Comparison of ENCODE assay signal across 21 cellular contexts in genomic region chr7:76427635-76428034, GRCh38. TPM values are rescaled to one million over a fixed set of nuclear protein-coding genes. Genes with fewer than 3 reads are reported as not detected.
DNase-seq lines count a peak whose midpoint lies in the region; ATAC-seq, FAIRE-seq and TF ChIP-seq lines count a peak whose summit lies in the region.
"Had no signal": no experiment of that assay in that cellular context is flagged by ENCODE, and none has a peak within 500 bp of the region (broad histone marks: within the 10 kb centered on the region; RNA-seq: fewer than 3 reads in every experiment).

No MANE protein-coding gene starts in this region.

- no peak overlapping the region for H4K8ac ChIP-seq in IMR-90 (ENCODE audit: low read depth in 2 of 2, low read length in 2 of 2)
- H4K8ac ChIP-seq in H1 (ENCODE audit: extremely low read depth, insufficient read depth, low read length) = no peak overlapping the region

- CTCF ChIA-PET in IMR-90 (lab: Yijun Ruan, JAX) (no interaction called here), H1 (lab: Charles Lee; ENCODE audit: partially characterized antibody) (interaction anchor here (0.6 kb wide), 1 partner anchor 39 kb away, joined by 3 read pairs; no protein-coding TSS in a partner anchor)

- H2BK15ac ChIP-seq in IMR-90 (ENCODE audit: low read depth, low read length) (no peak overlapping the region), H1 (ENCODE audit: low read length) (no peak overlapping the region)

- H3K4me3 ChIP-seq in IMR-90 (ENCODE audit: insufficient read depth, low read depth, low read length) = no peak overlapping the region
- no peak overlapping the region for H3K4me3 ChIP-seq in H1 (ENCODE audit: extremely low read depth in 1 of 4, insufficient read depth in 2 of 4, low read depth in 3 of 4, low read length in 4 of 4)
- H3K4me3 ChIP-seq in osteoblast (ENCODE audit: insufficient read depth, low read length) = no peak overlapping the region
- H3K4me3 ChIP-seq in aorta (ENCODE audit: low read length in 2 of 2) = no peak overlapping the region
- H3K4me3 ChIP-seq: BLaER1, MG63 had no signal

- H3K27me3 ChIP-seq in IMR-90 (ENCODE audit: control insufficient read depth, insufficient read depth, low read length) = no peaks in the 10 kb centered on the region
- no peaks in the 10 kb centered on the region for H3K27me3 ChIP-seq in H1 (replicated peaks in 1 of 4; ENCODE audit: control insufficient read depth in 3 of 4, extremely low read depth in 1 of 4, insufficient read depth in 3 of 4, low read length in 3 of 4)
- H3K27me3 ChIP-seq in osteoblast (ENCODE audit: insufficient read depth, low read length) = no peaks in the 10 kb centered on the region
- no peaks in the 10 kb centered on the region for H3K27me3 ChIP-seq in aorta (ENCODE audit: control insufficient read depth in 1 of 2, insufficient read depth in 2 of 2, low read length in 1 of 2)
- H3K27me3 ChIP-seq: BLaER1, MG63 had no signal

- H2BK120ac ChIP-seq in IMR-90 (ENCODE audit: low read depth, low read length) = no peak overlapping the region
- no peak overlapping the region for H2BK120ac ChIP-seq in H1 (replicated peaks; ENCODE audit: low read depth, low read length)

- H3K18ac ChIP-seq in IMR-90 (ENCODE audit: low read depth, low read length) = no peak overlapping the region
- H3K18ac ChIP-seq in H1 (ENCODE audit: extremely low read depth, low read length) = no peak overlapping the region

- no peaks in the 10 kb centered on the region for H3K23me2 ChIP-seq in H1 (ENCODE audit: low read depth, low read length)

- no peaks in the 10 kb centered on the region for H3K9me3 ChIP-seq in IMR-90 (ENCODE audit: control insufficient read depth, insufficient read depth, low read length)
- H3K9me3 ChIP-seq in H1 (ENCODE audit: insufficient read depth in 2 of 2, low read depth in 1 of 2, low read length in 1 of 2) = no peaks in the 10 kb centered on the region
- no peaks in the 10 kb centered on the region for H3K9me3 ChIP-seq in osteoblast (ENCODE audit: low read depth, low read length)
- H3K9me3 ChIP-seq in aorta (ENCODE audit: control insufficient read depth, low read length) = no peaks in the 10 kb centered on the region
- H3K9me3 ChIP-seq: BLaER1, MG63 had no signal

- no peaks in the 10 kb centered on the region for H4K20me1 ChIP-seq in IMR-90 (ENCODE audit: insufficient read depth, low read length)
- H4K20me1 ChIP-seq in H1 (replicated peaks in 1 of 2; ENCODE audit: control insufficient read depth in 1 of 2, insufficient read depth in 2 of 2, low read length in 2 of 2) = no peaks in the 10 kb centered on the region
- H4K20me1 ChIP-seq in osteoblast (ENCODE audit: insufficient read depth, low read length) = no peaks in the 10 kb centered on the region
- H4K20me1 ChIP-seq: BLaER1 had no signal

- H2BK12ac ChIP-seq in H1 (ENCODE audit: low read depth, low read length) = no peak overlapping the region

- H3K27ac ChIP-seq in IMR-90 (ENCODE audit: insufficient read depth, low read length) (no peak overlapping the region), H1 (ENCODE audit: low read depth, low read length) (no peak overlapping the region), osteoblast (ENCODE audit: low read depth, low read length) (no peak overlapping the region), aorta (ENCODE audit: low read depth in 1 of 2, low read length in 2 of 2) (no peak overlapping the region)
- H3K27ac ChIP-seq: BLaER1 had no signal

- H2AK9ac ChIP-seq in IMR-90 (replicated peaks; ENCODE audit: low read depth, low read length, poor library complexity) = peak overlapping the region; percentile 72

- peaks cover 5% of the 10 kb centered on the region for H3K9me1 ChIP-seq in IMR-90 (ENCODE audit: insufficient read depth, low read length)

- no CpG with 5 or more reads among the region's 5 CpGs for WGBS in IMR-90 (ENCODE audit: extremely low coverage in 2 of 2, insufficient read length in 1 of 2), 2 experiments
- 98% methylated on average over 5 of the region's 5 CpGs; no CpG with 5 or more reads in 1 of the 2 experiments for WGBS in H1 (ENCODE audit: extremely low coverage in 1 of 2, insufficient coverage in 1 of 2, insufficient read length in 1 of 2, insufficient replicate concordance in 2 of 2, low coverage in 1 of 2, low lambda C conversion rate in 2 of 2, missing lambda C conversion rate in 1 of 2), 2 experiments
- WGBS in aorta, 2 donors = 90 to 92% methylated on average over 5 of the region's 5 CpGs

- intact Hi-C loops in IMR-90 (cut with micrococcal nuclease) (no loop called here), aorta (cut with DNase I) (no loop called here)

- no peak for ATAC-seq in IMR-90 (ENCODE audit: low read depth)
- no peak for ATAC-seq in aorta (ENCODE audit: low FRiP score)
- ATAC-seq in HG02973 (IDR thresholded peaks at IDR 0.05; ENCODE audit: unreplicated experiment) = no peak

- no peak for TF ChIP-seq EP300 in H1 (IDR thresholded peaks at IDR 0.05; ENCODE audit: borderline replicate concordance in 1 of 2, low read depth in 2 of 2, low read length in 2 of 2)

- no peak overlapping the region for H2AFZ ChIP-seq in IMR-90 (replicated peaks; ENCODE audit: low read length, poor library complexity)
- H2AFZ ChIP-seq in H1 (ENCODE audit: low read length) = no peak overlapping the region
- H2AFZ ChIP-seq in osteoblast (ENCODE audit: low read length) = no peak overlapping the region

- H3K23ac ChIP-seq in IMR-90 (ENCODE audit: low read depth, low read length) = no peak overlapping the region
- H3K23ac ChIP-seq in H1 (ENCODE audit: insufficient read length) = no peak overlapping the region

- no peak for FAIRE-seq in H1 (lab: Jason Lieb, UNC)
- FAIRE-seq: A204.1, D721Med, GM18507, HTR-8/SVneo had no signal

- no peak overlapping the region for H3K4me2 ChIP-seq in IMR-90 (ENCODE audit: low read depth, low read length)
- H3K4me2 ChIP-seq in H1 (ENCODE audit: insufficient read depth in 1 of 2, low read depth in 2 of 2, low read length in 2 of 2) = no peak overlapping the region
- no peak overlapping the region for H3K4me2 ChIP-seq in osteoblast (ENCODE audit: insufficient read depth, low read length)
- H3K4me2 ChIP-seq: BLaER1 had no signal

- H3K79me2 ChIP-seq in H1 (ENCODE audit: control insufficient read depth in 1 of 2, insufficient read depth in 2 of 2, low read length in 2 of 2) (no peaks in the 10 kb centered on the region), osteoblast (ENCODE audit: insufficient read depth, low read length) (no peaks in the 10 kb centered on the region)

- dilution Hi-C loops in IMR-90 (cut with HindIII; ENCODE audit: low sequenced_read_pairs, unreplicated experiment) = no loop called here

- H3K4me1 ChIP-seq in IMR-90 (ENCODE audit: control insufficient read depth, insufficient read depth, low read length) (peaks cover 8% of the 10 kb centered on the region), H1 (replicated peaks in 1 of 4; ENCODE audit: control insufficient read depth in 3 of 4, insufficient read depth in 4 of 4, low read length in 3 of 4) (peaks cover 3 to 9% (median 5%) of the 10 kb centered on the region in 4 experiments), osteoblast (ENCODE audit: insufficient read depth, low read length) (peaks cover 11% of the 10 kb centered on the region), aorta (ENCODE audit: control insufficient read depth in 1 of 2, insufficient read depth in 2 of 2, low read length in 2 of 2) (no peaks in the 10 kb centered on the region)

- H4K91ac ChIP-seq in IMR-90 (ENCODE audit: insufficient read depth, low read depth, low read length) (no peak overlapping the region), H1 (replicated peaks; ENCODE audit: insufficient read length, low read length) (no peak overlapping the region)

- BruUV-seq in IMR-90 (replicated peaks; lab: Mats Ljungman, UMichigan) = no TSS peak

- POLR2A ChIA-PET in IMR-90 (lab: Charles Lee; ENCODE audit: unreplicated experiment) = interaction anchor here (0.6 kb wide), 1 partner anchor 490 kb away, joined by 4 read pairs; no protein-coding TSS in a partner anchor
- POLR2A ChIA-PET in H1 (lab: Charles Lee; ENCODE audit: partially characterized antibody) = interaction anchor here (0.7 to 1.9 kb wide), 3 partner anchors 9 to 69 kb away, joined by 3 to 8 read pairs (median 5); partner anchors contain the start of gene YWHAG

- H3K14ac ChIP-seq in IMR-90 (replicated peaks; ENCODE audit: low read depth, low read length) (no peak overlapping the region), H1 (ENCODE audit: insufficient read length) (no peak overlapping the region)

- TF ChIP-seq POLR2A in IMR-90 (IDR thresholded peaks at IDR 0.05; ENCODE audit: low read depth, low read length) (no peak), H1 (IDR thresholded peaks at IDR 0.05; ENCODE audit: control extremely low read depth in 1 of 2, low read depth in 2 of 2, low read length in 2 of 2) (no peak)

- TF ChIP-seq RAD21 in IMR-90 (IDR thresholded peaks at IDR 0.05; ENCODE audit: low read length) (no peak), H1 (IDR thresholded peaks at IDR 0.05 in 1 of 2, conservative IDR thresholded peaks at IDR 0.05 in 1 of 2; ENCODE audit: low read depth in 2 of 2, low read length in 2 of 2) (no peak)

- H3K36me3 ChIP-seq in IMR-90 (ENCODE audit: control insufficient read depth, insufficient read depth, low read length) = no peaks in the 10 kb centered on the region
- no peaks in the 10 kb centered on the region for H3K36me3 ChIP-seq in H1 (ENCODE audit: control insufficient read depth in 2 of 4, insufficient read depth in 4 of 4, low read length in 3 of 4)
- H3K36me3 ChIP-seq in osteoblast (ENCODE audit: insufficient read depth, low read length) = no peaks in the 10 kb centered on the region
- H3K36me3 ChIP-seq in aorta (ENCODE audit: control insufficient read depth in 1 of 2, insufficient read depth in 2 of 2, low read length in 1 of 2) = no peaks in the 10 kb centered on the region
- H3K36me3 ChIP-seq: BLaER1, MG63 had no signal

- no peak for DNase-seq in IMR-90
- no peak for DNase-seq in H1 (ENCODE audit: low read depth in 1 of 2, low spot score in 2 of 2)
- DNase-seq in osteoblast (ENCODE audit: insufficient read length, low spot score, missing footprints) = peak; percentile 23
- peak; percentile 13 to 30 for DNase-seq in aorta
- DNase-seq in NCI-H2227 (lab: John Stamatoyannopoulos, UW; ENCODE audit: unreplicated experiment) = no peak
- DNase-seq in kidney glomerular epithelial cell (lab: John Stamatoyannopoulos, UW) = no peak
- DNase-seq: CD4-positive, alpha-beta T cell; DMS53; KG1; MG63; NCI-H2029 treated with DMSO at 0.1 percent for 48 hours; NCI-H2227 treated with DMSO at 0.1 percent for 48 hours; NCI-H69; RPMI8226; SHP77 treated with DMSO at 0.1 percent for 48 hours had no signal

- no peak overlapping the region for H2BK20ac ChIP-seq in IMR-90 (ENCODE audit: low read depth, low read length)
- H2BK20ac ChIP-seq in H1 (ENCODE audit: low read length) = 0 out of 2 replicates have a peak overlapping the region, but pooled peaks have one; percentile 80

- no peaks in the 10 kb centered on the region for H3K79me1 ChIP-seq in IMR-90 (ENCODE audit: low read depth in 1 of 2, low read length in 2 of 2)
- H3K79me1 ChIP-seq in H1 (ENCODE audit: low read depth, low read length) = no peaks in the 10 kb centered on the region; the same call in 1 of the 2 replicates

- no peak for TF ChIP-seq CTCF in IMR-90 (conservative IDR thresholded peaks at IDR 0.05; ENCODE audit: low read depth, low read length)
- TF ChIP-seq CTCF in H1 (IDR thresholded peaks at IDR 0.05; ENCODE audit: control extremely low read depth in 1 of 3, insufficient read depth in 1 of 3, low read depth in 1 of 3, low read length in 3 of 3) = no peak
- no peak for TF ChIP-seq CTCF in osteoblast (IDR thresholded peaks at IDR 0.05; ENCODE audit: extremely low read depth, low read depth, low read length)

- H2BK5ac ChIP-seq in IMR-90 (ENCODE audit: low read depth, low read length, poor library complexity, severe bottlenecking) (no peak overlapping the region), H1 (ENCODE audit: low read depth, low read length) (no peak overlapping the region)

- H2AK5ac ChIP-seq in IMR-90 (ENCODE audit: low read depth, low read length) = no peak overlapping the region
- no peak overlapping the region for H2AK5ac ChIP-seq in H1 (ENCODE audit: low read depth, low read length)

- in situ Hi-C loops in IMR-90 (cut with MboI; ENCODE audit: low sequenced_read_pairs) = no loop called here

- H3K56ac ChIP-seq in IMR-90 (ENCODE audit: extremely low read depth, insufficient read depth, low read length) = no peak overlapping the region
- H3K56ac ChIP-seq in H1 (replicated peaks; ENCODE audit: insufficient read length, low read depth, low read length) = no peak overlapping the region

- H3K9ac ChIP-seq in IMR-90 (ENCODE audit: low read depth, low read length) = no peak overlapping the region
- no peak overlapping the region for H3K9ac ChIP-seq in H1 (replicated peaks in 1 of 4; ENCODE audit: extremely low read depth in 1 of 4, low read depth in 3 of 4, low read length in 3 of 4)
- H3K9ac ChIP-seq: BLaER1 had no signal

- H3K4ac ChIP-seq in IMR-90 (ENCODE audit: low read depth, low read length) (no peak overlapping the region), H1 (replicated peaks; ENCODE audit: insufficient read length, low read depth, low read length) (no peak overlapping the region)

- H4K5ac ChIP-seq in IMR-90 (ENCODE audit: low read depth, low read length) = no peak overlapping the region
- H4K5ac ChIP-seq in H1 (ENCODE audit: insufficient read length, low read depth, low read length) = no peak overlapping the region

RNA-seq across cellular contexts. Expression of gene ZP3, which starts 2.9 kb away (rescaled TPM):
- total RNA-seq in IMR-90 (2012; rRNA removed) (0.54 and 0.83 TPM in 2 replicates), osteoblast (3.5 and 6.2 TPM in 2 replicates), aorta (1 to 10 TPM; 1.5 to 2.0 TPM)
- polyA plus RNA-seq in IMR-90 (2012; rRNA removed) (0.42 and 0.67 TPM in 2 replicates), H1 (2011; rRNA removed) (2.4 and 4.0 TPM in 2 replicates), aorta (1 to 10 TPM in 1 of 2 donors, under 1 TPM in 1; 0.38 to 3.2 TPM)
- polyA plus RNA-seq in IMR-90 (2012; cell fraction: cytosol; rRNA removed) = 0.28 and 0.77 TPM in 2 replicates
- polyA plus RNA-seq in IMR-90 (2012; cell fraction: nucleus; rRNA removed; ENCODE audit: low replicate concordance) = 0.83 and 0.99 TPM in 2 replicates
- 1.4 and 1.5 TPM in 2 replicates for total RNA-seq in H1 (2021; fragmentation: NEBNext Ultra II Directional; extraction: Animal tissue kit (Norgen Biotek cat#: 25700))
- polyA plus RNA-seq in H1 (2011; cell fraction: cytosol; rRNA removed) = 2.0 TPM
- polyA plus RNA-seq in H1 (2011; cell fraction: nucleus; rRNA removed) = 2.0 TPM
- 1.1 to 3.8 TPM (median 2.8 TPM) in 4 replicates for polyA plus RNA-seq in H1 (2012, experiment 1 of 2)
- 14.2 TPM for polyA plus RNA-seq in H1 (2012, experiment 2 of 2)
- polyA plus RNA-seq in H1 (2013, experiment 1 of 2) = 7.1 TPM
- 6.4 TPM for polyA plus RNA-seq in H1 (2013, experiment 2 of 2)
- polyA minus RNA-seq in H1 (2011; rRNA and poly(A)+ RNA removed) = 1.8 and 3.0 TPM in 2 replicates
- 2.8 TPM for polyA minus RNA-seq in H1 (2011; cell fraction: cytosol; rRNA and poly(A)+ RNA removed)
- 2.1 TPM for polyA minus RNA-seq in H1 (2011; cell fraction: nucleus; rRNA and poly(A)+ RNA removed)

RNA-seq across cellular contexts. Expression of gene SSC4D, which starts 18.1 kb away (rescaled TPM):
- 0.36 and 0.56 TPM in 2 replicates for total RNA-seq in IMR-90 (2012; rRNA removed)
- polyA plus RNA-seq in IMR-90 (2012; rRNA removed) = 0.63 and 0.70 TPM in 2 replicates
- polyA plus RNA-seq in IMR-90 (2012; cell fraction: cytosol; rRNA removed) = 0.35 and 0.97 TPM in 2 replicates
- polyA plus RNA-seq in IMR-90 (2012; cell fraction: nucleus; rRNA removed; ENCODE audit: low replicate concordance) = 1.1 TPM in 2 replicates
- 10.8 and 11.8 TPM in 2 replicates for total RNA-seq in H1 (2021; fragmentation: NEBNext Ultra II Directional; extraction: Animal tissue kit (Norgen Biotek cat#: 25700))
- polyA plus RNA-seq in H1 (2011; rRNA removed) = 27.5 and 30.8 TPM in 2 replicates
- 22.9 TPM for polyA plus RNA-seq in H1 (2011; cell fraction: cytosol; rRNA removed)
- 48.5 TPM for polyA plus RNA-seq in H1 (2011; cell fraction: nucleus; rRNA removed)
- polyA plus RNA-seq in H1 (2012, experiment 1 of 2) = 11.6 to 24.9 TPM (median 20.9 TPM) in 4 replicates
- polyA plus RNA-seq in H1 (2012, experiment 2 of 2) = 16.4 TPM
- polyA plus RNA-seq in H1 (2013, experiment 1 of 2) = 14.0 TPM
- polyA plus RNA-seq in H1 (2013, experiment 2 of 2) = 14.2 TPM
- polyA minus RNA-seq in H1 (2011; rRNA and poly(A)+ RNA removed) = 11.1 and 13.8 TPM in 2 replicates
- polyA minus RNA-seq in H1 (2011; cell fraction: cytosol; rRNA and poly(A)+ RNA removed) = 6.3 TPM
- polyA minus RNA-seq in H1 (2011; cell fraction: nucleus; rRNA and poly(A)+ RNA removed) = 8.1 TPM
- 0.88 and 1.1 TPM in 2 replicates for total RNA-seq in osteoblast
- under 1 TPM; 0.33 to 0.58 TPM for total RNA-seq in aorta
- polyA plus RNA-seq in aorta = under 1 TPM in 1 of 2 donors, not detected in 1; 0.13 TPM
- total RNA-seq: CD4-positive, alpha-beta T cell had no signal

RNA-seq across cellular contexts. Expression of gene DTX2, which starts 33.9 kb away (rescaled TPM):
- total RNA-seq in IMR-90 (2012; rRNA removed) (1.8 and 3.1 TPM in 2 replicates), osteoblast (11.5 and 14.5 TPM in 2 replicates), aorta (10 to 100 TPM; 23.7 to 40.9 TPM)
- polyA plus RNA-seq in IMR-90 (2012; rRNA removed) (7.1 and 7.7 TPM in 2 replicates), H1 (2011; rRNA removed) (37.4 and 52.3 TPM in 2 replicates), aorta (10 to 100 TPM; 10.4 to 14.4 TPM)
- 5.4 and 14.3 TPM in 2 replicates for polyA plus RNA-seq in IMR-90 (2012; cell fraction: cytosol; rRNA removed)
- 20.3 and 42.6 TPM in 2 replicates for polyA plus RNA-seq in IMR-90 (2012; cell fraction: nucleus; rRNA removed; ENCODE audit: low replicate concordance)
- total RNA-seq in H1 (2021; fragmentation: NEBNext Ultra II Directional; extraction: Animal tissue kit (Norgen Biotek cat#: 25700)) = 55.6 and 59.1 TPM in 2 replicates
- polyA plus RNA-seq in H1 (2011; cell fraction: cytosol; rRNA removed) = 21.2 TPM
- 51.1 TPM for polyA plus RNA-seq in H1 (2011; cell fraction: nucleus; rRNA removed)
- 31.3 to 36.8 TPM (median 34.1 TPM) in 4 replicates for polyA plus RNA-seq in H1 (2012, experiment 1 of 2)
- polyA plus RNA-seq in H1 (2012, experiment 2 of 2) = 43.6 TPM
- polyA plus RNA-seq in H1 (2013, experiment 1 of 2) = 37.5 TPM
- 39.2 TPM for polyA plus RNA-seq in H1 (2013, experiment 2 of 2)
- polyA minus RNA-seq in H1 (2011; rRNA and poly(A)+ RNA removed) = 14.7 and 20.1 TPM in 2 replicates
- polyA minus RNA-seq in H1 (2011; cell fraction: cytosol; rRNA and poly(A)+ RNA removed) = 43.4 TPM
- polyA minus RNA-seq in H1 (2011; cell fraction: nucleus; rRNA and poly(A)+ RNA removed) = 24.9 TPM

Comparison
In these comparisons a context has a peak if more than half of its experiments do, and no peak if none do; other contexts are left out.
1. DNase-seq: peak in osteoblast (single experiment) and aorta (2 of 2); none in IMR-90 (single experiment), H1 (0 of 2), NCI-H2227 (single experiment) and kidney glomerular epithelial cell (single experiment).